23 cellular contexts compared by ENCODE assay signal in genomic region chr5:126376443-126376842, GRCh38. TPM values are rescaled to one million over a fixed set of nuclear protein-coding genes. Genes with fewer than 3 reads are reported as not detected.
DNase-seq lines count a peak whose midpoint lies in the region; ATAC-seq, FAIRE-seq and TF ChIP-seq lines count a peak whose summit lies in the region.
"Had no signal": no experiment of that assay in that cellular context is flagged by ENCODE, and none has a peak within 500 bp of the region (broad histone marks: within the 10 kb centered on the region; RNA-seq: fewer than 3 reads in every experiment).

No MANE protein-coding gene starts in this region.

- in situ Hi-C loops in HepG2 (cut with HindIII; ENCODE audit: extremely low pct_ligation_motif_present, low pct_unique_long_range_greater_than_20kb), result no loop called here

- H4K20me1 ChIP-seq in HepG2 (ENCODE audit: insufficient read depth, low read length), result 0 out of 2 replicates have a peak, but pooled peaks cover 8% of the 10 kb centered on the region

- TF ChIP-seq CTCF in liver (IDR thresholded peaks at IDR 0.05; ENCODE audit: low read depth, low read length, missing input control) (no peak), HepG2 (CRISPR knock-in tag; IDR thresholded peaks at IDR 0.05) (no peak), osteocyte (IDR thresholded peaks at IDR 0.05) (no peak), kidney (IDR thresholded peaks at IDR 0.05; ENCODE audit: borderline replicate concordance, extremely low read depth, insufficient read depth) (no peak)

- peaks cover 37% of the 10 kb centered on the region for H3K4me1 Mint-ChIP-seq in osteocyte (ENCODE audit: unreplicated experiment)
- peaks cover 15% of the 10 kb centered on the region for H3K4me1 Mint-ChIP-seq in activated CD4-positive, alpha-beta memory T cell treated with anti-CD3 and anti-CD28 coated beads for 36 hours (ENCODE audit: low read depth)
- H3K4me1 Mint-ChIP-seq: memory B cell had no signal

- POLR2A ChIA-PET in HepG2 (lab: Yijun Ruan, JAX), result no interaction called here
- POLR2A ChIA-PET in activated CD4-positive, alpha-beta memory T cell treated with anti-CD3 and anti-CD28 coated beads for 36 hours (lab: Charles Lee), result no interaction called here

- no TSS peak for BruUV-seq in HepG2 (replicated peaks; lab: Mats Ljungman, UMichigan)

- peaks cover 14% of the 10 kb centered on the region for H3K9me3 Mint-ChIP-seq in osteocyte (ENCODE audit: unreplicated experiment)
- peaks cover 2% of the 10 kb centered on the region for H3K9me3 Mint-ChIP-seq in activated CD4-positive, alpha-beta memory T cell treated with anti-CD3 and anti-CD28 coated beads for 36 hours
- H3K9me3 Mint-ChIP-seq: memory B cell, natural killer cell had no signal

- CTCF ChIA-PET in HepG2 (lab: Yijun Ruan, JAX; ENCODE audit: low intra/inter-chr PET ratio, low total read pairs), result no interaction called here
- CTCF ChIA-PET in activated CD4-positive, alpha-beta memory T cell treated with anti-CD3 and anti-CD28 coated beads for 36 hours (lab: Charles Lee), result interaction anchor here (0.6 kb wide), 1 partner anchor 9 kb away, joined by 3 read pairs; no protein-coding TSS in a partner anchor

- 51% methylated on average over 1 of the region's 1 CpG for WGBS in liver
- WGBS in HepG2 (ENCODE audit: low lambda C conversion rate), result 100% methylated on average over 1 of the region's 1 CpG

- peak overlapping the region; percentile 15 to 62 for H3K27ac ChIP-seq in liver (ENCODE audit: low read depth in 1 of 2, low read length in 2 of 2)
- H3K27ac ChIP-seq in HepG2 (ENCODE audit: extremely low read length, insufficient read depth, low read length), result no peak overlapping the region
- H3K27ac ChIP-seq in kidney (ENCODE audit: low read depth in 2 of 2, low read length in 2 of 2), result peak overlapping the region in 1 of 2 donors; percentile 36
- H3K27ac ChIP-seq: colonic mucosa, vagina had no signal

- H3K27me3 ChIP-seq in liver (ENCODE audit: control insufficient read depth in 4 of 4, insufficient read depth in 4 of 4, low read length in 3 of 4) (no peaks in the 10 kb centered on the region), HepG2 (ENCODE audit: control insufficient read depth in 1 of 2, insufficient read depth in 2 of 2, low read length in 2 of 2) (no peaks in the 10 kb centered on the region; a peak in 1 of 5 replicates)
- H3K27me3 ChIP-seq: colonic mucosa, vagina had no signal

- no peak overlapping the region for H3K4me3 ChIP-seq in liver (ENCODE audit: low read depth in 1 of 3, low read length in 3 of 3)
- no peak overlapping the region for H3K4me3 ChIP-seq in HepG2 (replicated peaks in 1 of 3; ENCODE audit: insufficient read depth in 1 of 3, low read depth in 2 of 3, low read length in 3 of 3)
- no peak overlapping the region for H3K4me3 ChIP-seq in kidney (ENCODE audit: low read length in 2 of 2)
- H3K4me3 ChIP-seq: colonic mucosa, vagina had no signal

- H3K9me3 ChIP-seq in liver (ENCODE audit: control insufficient read depth in 4 of 4, low read length in 3 of 4), result no peaks in the 10 kb centered on the region
- H3K9me3 ChIP-seq in HepG2 (ENCODE audit: low read length), result peaks cover 14% of the 10 kb centered on the region; the same call in 1 of the 2 replicates
- peaks cover 2 to 9% of the 10 kb centered on the region in 2 donors for H3K9me3 ChIP-seq in kidney (ENCODE audit: control insufficient read depth in 1 of 2, low read length in 2 of 2)
- H3K9me3 ChIP-seq: colonic mucosa, vagina had no signal

- no peak for DNase-seq in HepG2 (ENCODE audit: low spot score)
- peak; percentile 36 for DNase-seq in globus pallidus (ENCODE audit: low spot score)
- no peak for DNase-seq in osteocyte (ENCODE audit: extremely low spot score, unreplicated experiment)
- no peak for DNase-seq in activated CD4-positive, alpha-beta memory T cell treated with anti-CD3 and anti-CD28 coated beads for 36 hours
- DNase-seq in kidney, result no peak
- DNase-seq: activated CD4-positive, CD25-positive, alpha-beta regulatory T cell treated with anti-CD3 and anti-CD28 coated beads, Interleukin-2, amount 50 U/mL, for 72 hours; activated naive CD4-positive, alpha-beta T cell treated with anti-CD3 and anti-CD28 coated beads, Interleukin-2, amount 50 U/mL, for 16 hours; activated T-cell treated with anti-CD3 and anti-CD28 coated beads, Interleukin-2, amount 50 U/mL, for 48 hours; colonic mucosa; hippocampal formation; islet precursor cell; natural killer cell; NCI-H1436; NCI-H510A treated with DMSO at 0.1 percent for 48 hours; RPMI8226; stimulated activated CD4-positive, alpha-beta T cell treated with anti-CD3 and anti-CD28 coated beads, Interleukin-12 subunit alpha, Interleukin-12 subunit beta, amount 100 ng/mL, for 4 hours had no signal

- intact Hi-C loops in HepG2 (cut with micrococcal nuclease; ENCODE audit: unreplicated experiment), result no loop called here
- intact Hi-C loops in activated CD4-positive, alpha-beta memory T cell treated with anti-CD3 and anti-CD28 coated beads for 36 hours (cut with micrococcal nuclease), result no loop called here
- intact Hi-C loops in kidney (cut with DNase I), result no loop called here

- peaks cover 28% of the 10 kb centered on the region for H3K79me2 ChIP-seq in HepG2 (ENCODE audit: insufficient read depth, low read length)

- no peak overlapping the region for H3K4me3 Mint-ChIP-seq in osteocyte (ENCODE audit: unreplicated experiment)
- H3K4me3 Mint-ChIP-seq in activated CD4-positive, alpha-beta memory T cell treated with anti-CD3 and anti-CD28 coated beads for 36 hours, result no peak overlapping the region
- H3K4me3 Mint-ChIP-seq: memory B cell, natural killer cell had no signal

- TF ChIP-seq RAD21 in liver (IDR thresholded peaks at IDR 0.05), result no peak
- no peak for TF ChIP-seq RAD21 in HepG2 (CRISPR knock-in tag; IDR thresholded peaks at IDR 0.05)

- ATAC-seq in HepG2 (no peak; the same call in 2 of the 3 replicates), HG02870 (IDR thresholded peaks at IDR 0.05; ENCODE audit: unreplicated experiment) (no peak), HG02970 (IDR thresholded peaks at IDR 0.05; ENCODE audit: low FRiP score, unreplicated experiment) (no peak)
- ATAC-seq: natural killer cell had no signal

- H3K36me3 Mint-ChIP-seq in osteocyte (ENCODE audit: unreplicated experiment), result peaks cover 7% of the 10 kb centered on the region
- H3K36me3 Mint-ChIP-seq in activated CD4-positive, alpha-beta memory T cell treated with anti-CD3 and anti-CD28 coated beads for 36 hours, result no peaks in the 10 kb centered on the region
- H3K36me3 Mint-ChIP-seq: memory B cell, natural killer cell had no signal

- H3K4me2 ChIP-seq in HepG2 (ENCODE audit: low read depth, low read length), result no peak overlapping the region

- TF ChIP-seq POLR2A in HepG2 (IDR thresholded peaks at IDR 0.05; ENCODE audit: insufficient read depth in 1 of 2, low read depth in 2 of 2, low read length in 2 of 2), result no peak

- no peaks in the 10 kb centered on the region for H3K27me3 Mint-ChIP-seq in osteocyte (ENCODE audit: unreplicated experiment)
- H3K27me3 Mint-ChIP-seq in activated CD4-positive, alpha-beta memory T cell treated with anti-CD3 and anti-CD28 coated beads for 36 hours, result no peaks in the 10 kb centered on the region
- H3K27me3 Mint-ChIP-seq: memory B cell had no signal

- H3K4me1 ChIP-seq in liver (ENCODE audit: control insufficient read depth in 4 of 4, insufficient read depth in 4 of 4, low read length in 3 of 4) (peaks cover 2 to 40% (median 12%) of the 10 kb centered on the region in 4 donors), HepG2 (ENCODE audit: insufficient read depth, low read length) (peaks cover 34% of the 10 kb centered on the region), kidney (ENCODE audit: control insufficient read depth in 1 of 2, insufficient read depth in 1 of 2, low read depth in 1 of 2, low read length in 2 of 2) (peaks cover 9 to 11% of the 10 kb centered on the region in 2 donors)
- H3K4me1 ChIP-seq: colonic mucosa, vagina had no signal

- FAIRE-seq in HepG2 (lab: Jason Lieb, UNC), result no peak
- no peak for FAIRE-seq in kidney (lab: Jason Lieb, UNC)
- FAIRE-seq: D721Med, endometrium had no signal

- H3K9ac ChIP-seq in liver (ENCODE audit: low read depth in 1 of 2, low read length in 2 of 2) (no peak overlapping the region), HepG2 (ENCODE audit: insufficient read depth, low read depth, low read length) (no peak overlapping the region), kidney (ENCODE audit: low read length in 2 of 2) (no peak overlapping the region)

- H3K36me3 ChIP-seq in liver (ENCODE audit: control insufficient read depth in 4 of 4, insufficient read depth in 3 of 4, low read depth in 1 of 4, low read length in 3 of 4) (peaks cover 0 to 2% (median 0%) of the 10 kb centered on the region in 4 donors), HepG2 (replicated peaks in 1 of 2; ENCODE audit: control insufficient read depth in 1 of 2, insufficient read depth in 2 of 2, low read length in 2 of 2) (peaks cover 0 to 6% of the 10 kb centered on the region in 2 experiments; a peak in 1 of 5 replicates), kidney (ENCODE audit: control insufficient read depth in 1 of 2, insufficient read depth in 2 of 2, low read length in 2 of 2) (no peaks in the 10 kb centered on the region)
- H3K36me3 ChIP-seq: colonic mucosa, vagina had no signal

- H3K27ac Mint-ChIP-seq in osteocyte (ENCODE audit: unreplicated experiment), result peak overlapping the region; percentile 68
- no peak overlapping the region for H3K27ac Mint-ChIP-seq in activated CD4-positive, alpha-beta memory T cell treated with anti-CD3 and anti-CD28 coated beads for 36 hours
- H3K27ac Mint-ChIP-seq: memory B cell, natural killer cell had no signal

- TF ChIP-seq EP300 in HepG2 (IDR thresholded peaks at IDR 0.05; ENCODE audit: low read depth in 2 of 2, low read length in 2 of 2) (no peak), HepG2 (CRISPR knock-in tag; IDR thresholded peaks at IDR 0.05; ENCODE audit: borderline replicate concordance) (no peak)

- no peak overlapping the region for H2AFZ ChIP-seq in HepG2 (ENCODE audit: low read length)

RNA-seq across cellular contexts. Expression of gene GRAMD2B, which starts 46.8 kb away (rescaled TPM):
- total RNA-seq in liver, result 10 to 100 TPM; 10.8 to 24.1 TPM
- polyA plus RNA-seq in liver, result 10 to 100 TPM in 1 of 2 donors, 1 to 10 TPM in 1; 6.5 to 16.2 TPM
- 8.1 and 8.8 TPM in 2 replicates for total RNA-seq in HepG2 (2016; rRNA removed; fragmentation: Illumina TruSeq; extraction: Trizol)
- total RNA-seq in HepG2 (2016; cell fraction: cytosol; rRNA removed; fragmentation: Illumina TruSeq; extraction: Trizol; ENCODE audit: low read depth), result 1.4 and 1.6 TPM in 2 replicates
- total RNA-seq in HepG2 (2016; cell fraction: insoluble cytoplasmic fraction; rRNA removed; fragmentation: Illumina TruSeq; extraction: Trizol), result 6.7 and 8.2 TPM in 2 replicates
- 3.9 and 5.1 TPM in 2 replicates for total RNA-seq in HepG2 (2016; cell fraction: membrane; rRNA removed; fragmentation: Illumina TruSeq; extraction: Trizol)
- total RNA-seq in HepG2 (2016; cell fraction: nucleus; rRNA removed; fragmentation: Illumina TruSeq; extraction: Trizol), result 10.5 and 10.7 TPM in 2 replicates
- polyA plus RNA-seq in HepG2 (2011; rRNA removed), result 10.6 and 11.2 TPM in 2 replicates
- 6.0 and 10.9 TPM in 2 replicates for polyA plus RNA-seq in HepG2 (2011; cell fraction: cytosol; rRNA removed)
- 9.0 and 10.1 TPM in 2 replicates for polyA plus RNA-seq in HepG2 (2011; cell fraction: nucleus; rRNA removed)
- polyA plus RNA-seq in HepG2 (2012), result 8.8 and 11.2 TPM in 2 replicates
- 0.98 and 1.7 TPM in 2 replicates for polyA plus RNA-seq in HepG2 (2016; cell fraction: cytosol; fragmentation: Illumina TruSeq; extraction: Trizol; ENCODE audit: low read depth)
- polyA plus RNA-seq in HepG2 (2016; cell fraction: insoluble cytoplasmic fraction; fragmentation: Illumina TruSeq; extraction: Trizol; ENCODE audit: low read depth), result 7.8 and 8.9 TPM in 2 replicates
- polyA plus RNA-seq in HepG2 (2016; cell fraction: membrane; fragmentation: Illumina TruSeq; extraction: Trizol; ENCODE audit: low read depth), result 2.1 and 2.4 TPM in 2 replicates
- 11.7 and 12.4 TPM in 2 replicates for polyA plus RNA-seq in HepG2 (2016; cell fraction: nucleus; fragmentation: Illumina TruSeq; extraction: Trizol; ENCODE audit: insufficient read depth, low read depth)
- polyA minus RNA-seq in HepG2 (2011; rRNA and poly(A)+ RNA removed; ENCODE audit: low replicate concordance), result 5.6 and 6.2 TPM in 2 replicates
- 6.1 and 7.8 TPM in 2 replicates for polyA minus RNA-seq in HepG2 (2011; cell fraction: cytosol; rRNA and poly(A)+ RNA removed)
- polyA minus RNA-seq in HepG2 (2011; cell fraction: nucleus; rRNA and poly(A)+ RNA removed), result 35.9 and 42.4 TPM in 2 replicates
- total RNA-seq in osteocyte, result 78.2 and 93.7 TPM in 2 replicates
- 10 to 100 TPM in 1 of 2 experiments, 1 to 10 TPM in 1; 9.9 to 10.4 TPM for total RNA-seq in activated CD4-positive, alpha-beta memory T cell treated with anti-CD3 and anti-CD28 coated beads for 36 hours
- 38.5 TPM for total RNA-seq in kidney
- 18.4 TPM for polyA plus RNA-seq in kidney (ENCODE audit: insufficient read depth, low read depth, low replicate concordance)
